Comparison of ENCODE assay signal across 8 cellular contexts in genomic region chr4:39365931-39366771, GRCh38. TPM values are rescaled to one million over a fixed set of nuclear protein-coding genes. Genes with fewer than 3 reads are reported as not detected.
A peak's percentile ranks its signal among the peaks of the same experiment; 100 is the strongest.
DNase-seq lines count a peak whose midpoint lies in the region; ATAC-seq, FAIRE-seq and TF ChIP-seq lines count a peak whose summit lies in the region.

A gene with protein sequence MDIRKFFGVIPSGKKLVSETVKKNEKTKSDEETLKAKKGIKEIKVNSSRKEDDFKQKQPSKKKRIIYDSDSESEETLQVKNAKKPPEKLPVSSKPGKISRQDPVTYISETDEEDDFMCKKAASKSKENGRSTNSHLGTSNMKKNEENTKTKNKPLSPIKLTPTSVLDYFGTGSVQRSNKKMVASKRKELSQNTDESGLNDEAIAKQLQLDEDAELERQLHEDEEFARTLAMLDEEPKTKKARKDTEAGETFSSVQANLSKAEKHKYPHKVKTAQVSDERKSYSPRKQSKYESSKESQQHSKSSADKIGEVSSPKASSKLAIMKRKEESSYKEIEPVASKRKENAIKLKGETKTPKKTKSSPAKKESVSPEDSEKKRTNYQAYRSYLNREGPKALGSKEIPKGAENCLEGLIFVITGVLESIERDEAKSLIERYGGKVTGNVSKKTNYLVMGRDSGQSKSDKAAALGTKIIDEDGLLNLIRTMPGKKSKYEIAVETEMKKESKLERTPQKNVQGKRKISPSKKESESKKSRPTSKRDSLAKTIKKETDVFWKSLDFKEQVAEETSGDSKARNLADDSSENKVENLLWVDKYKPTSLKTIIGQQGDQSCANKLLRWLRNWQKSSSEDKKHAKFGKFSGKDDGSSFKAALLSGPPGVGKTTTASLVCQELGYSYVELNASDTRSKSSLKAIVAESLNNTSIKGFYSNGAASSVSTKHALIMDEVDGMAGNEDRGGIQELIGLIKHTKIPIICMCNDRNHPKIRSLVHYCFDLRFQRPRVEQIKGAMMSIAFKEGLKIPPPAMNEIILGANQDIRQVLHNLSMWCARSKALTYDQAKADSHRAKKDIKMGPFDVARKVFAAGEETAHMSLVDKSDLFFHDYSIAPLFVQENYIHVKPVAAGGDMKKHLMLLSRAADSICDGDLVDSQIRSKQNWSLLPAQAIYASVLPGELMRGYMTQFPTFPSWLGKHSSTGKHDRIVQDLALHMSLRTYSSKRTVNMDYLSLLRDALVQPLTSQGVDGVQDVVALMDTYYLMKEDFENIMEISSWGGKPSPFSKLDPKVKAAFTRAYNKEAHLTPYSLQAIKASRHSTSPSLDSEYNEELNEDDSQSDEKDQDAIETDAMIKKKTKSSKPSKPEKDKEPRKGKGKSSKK (minus strand): TSS chr4:39366362. CDS start chr4:39366241, 121 bp downstream.

- peak; percentile 90 for ATAC-seq in activated naive CD8-positive, alpha-beta T cell treated with anti-CD3 and anti-CD28 coated beads, Interleukin-2, amount 10 ng/mL, durations not matched to agents 7 days and 5 days (ENCODE audit: low read depth)
- ATAC-seq in Right ventricle myocardium superior (ENCODE audit: poor library complexity) (peak; percentile 98), pancreas (peak; percentile 96 to 99 (median 98))

- peak within 1 kb of the TSS; percentile 50 for H2AFZ ChIP-seq in SU-DHL-6 (ENCODE audit: low read depth, low read length, severe bottlenecking)

- H3K27me3 ChIP-seq in SU-DHL-6 (ENCODE audit: low read length) (no peaks in the 10 kb centered on the region), pancreas (no peaks in the 10 kb centered on the region), thyroid gland (no peaks in the 10 kb centered on the region)

- peak within 1 kb of the TSS; percentile 93 for H3K4me2 ChIP-seq in SU-DHL-6 (ENCODE audit: low read depth, low read length, poor library complexity, severe bottlenecking)

- peak within 1 kb of the TSS; percentile 85 for H3K27ac ChIP-seq in SU-DHL-6 (ENCODE audit: low read depth, low read length)
- peak within 1 kb of the TSS; percentile 81 to 88 (median 85) for H3K27ac ChIP-seq in pancreas
- H3K27ac ChIP-seq in thyroid gland: peak within 1 kb of the TSS; percentile 57 to 91 (median 89)

- POLR2A ChIA-PET in activated naive CD8-positive, alpha-beta T cell treated with anti-CD3 and anti-CD28 coated beads, Interleukin-2, amount 10 ng/mL, durations not matched to agents 7 days and 5 days (lab: Charles Lee): interaction anchor here (0.6 to 3.6 kb wide), 7 partner anchors 13 to 253 kb away, joined by 3 to 42 read pairs (median 9); partner anchors contain the start of genes LIAS and RPL9

- TF ChIP-seq CTCF in HFF-Myc (IDR thresholded peaks at IDR 0.05; ENCODE audit: low read depth, low read length, missing control alignments) (no peak), SU-DHL-6 (IDR thresholded peaks at IDR 0.05; ENCODE audit: insufficient read depth, low read length, poor library complexity, severe bottlenecking) (no peak), pancreas (IDR thresholded peaks at IDR 0.05) (no peak), thyroid gland (IDR thresholded peaks at IDR 0.05) (no peak)

- intact Hi-C loops in Right ventricle myocardium superior (cut with DNase I) (no loop called here), pancreas (cut with DNase I) (no loop called here), thyroid gland (cut with DNase I) (no loop called here)

- peaks cover 48% of the 10 kb centered on the region for H3K79me2 ChIP-seq in SU-DHL-6 (ENCODE audit: insufficient read depth, low read length)

- H3K4me3 ChIP-seq in HFF-Myc (replicated peaks; ENCODE audit: low read depth, low read length): peak within 1 kb of the TSS; percentile 83
- H3K4me3 ChIP-seq in SU-DHL-6 (ENCODE audit: insufficient read depth, low read length, poor library complexity, severe bottlenecking): peak within 1 kb of the TSS; percentile 86
- peak within 1 kb of the TSS; percentile 62 to 91 (median 82) for H3K4me3 ChIP-seq in pancreas
- peak within 1 kb of the TSS; percentile 70 to 97 (median 86) for H3K4me3 ChIP-seq in thyroid gland (replicated peaks in 1 of 3)

- peaks cover 37% of the 10 kb centered on the region for H3K4me1 Mint-ChIP-seq in activated naive CD8-positive, alpha-beta T cell treated with anti-CD3 and anti-CD28 coated beads, Interleukin-2, amount 10 ng/mL, durations not matched to agents 7 days and 5 days

- H3K9me3 ChIP-seq in SU-DHL-6 (ENCODE audit: insufficient read depth, low read length) (0 out of 2 replicates have a peak, but pooled peaks cover 7% of the 10 kb centered on the region), pancreas (no peaks in the 10 kb centered on the region), thyroid gland (no peaks in the 10 kb centered on the region)

- WGBS in pancreas, 2 donors: 3 to 4% methylated on average over 55 of the region's 55 CpGs
- WGBS in thyroid gland, 2 donors: 6 to 9% methylated on average over 22 to 43 of the region's 55 CpGs

- H3K9ac ChIP-seq in SU-DHL-6 (ENCODE audit: low read length): peak within 1 kb of the TSS; percentile 79

- DNase-seq in HFF-Myc (ENCODE audit: extremely low read depth, low read depth) (peak; percentile 67), NCI-H1092 treated with DMSO at 0.1 percent for 48 hours (lab: John Stamatoyannopoulos, UW) (peak; percentile 77), Right ventricle myocardium superior (peak; percentile 96), pancreas (peak; percentile 92 to 98 (median 94)), thyroid gland (peak; percentile 94 to 95)
- peak; percentile 97 for DNase-seq in activated naive CD8-positive, alpha-beta T cell treated with anti-CD3 and anti-CD28 coated beads, Interleukin-2, amount 10 ng/mL, durations not matched to agents 7 days and 5 days

- peak within 1 kb of the TSS; percentile 92 for H3K4me3 Mint-ChIP-seq in activated naive CD8-positive, alpha-beta T cell treated with anti-CD3 and anti-CD28 coated beads, Interleukin-2, amount 10 ng/mL, durations not matched to agents 7 days and 5 days

- FAIRE-seq in G401.6 (lab: Jason Lieb, UNC): peak; percentile 28
- no peak for FAIRE-seq in pancreas (lab: Jason Lieb, UNC)

- H3K4me1 ChIP-seq in pancreas (peaks cover 4 to 23% (median 9%) of the 10 kb centered on the region in 3 donors), thyroid gland (peaks cover 0 to 12% of the 10 kb centered on the region in 2 donors)

- peaks cover 49% of the 10 kb centered on the region for H3F3A ChIP-seq in SU-DHL-6 (ENCODE audit: insufficient read depth)

- H3K9me2 ChIP-seq in SU-DHL-6 (replicated peaks; ENCODE audit: insufficient read depth, low read length): no peaks in the 10 kb centered on the region

- no peaks in the 10 kb centered on the region for H3K27me3 Mint-ChIP-seq in activated naive CD8-positive, alpha-beta T cell treated with anti-CD3 and anti-CD28 coated beads, Interleukin-2, amount 10 ng/mL, durations not matched to agents 7 days and 5 days

- no peaks in the 10 kb centered on the region; the same call in 1 of the 2 replicates for H4K20me1 ChIP-seq in SU-DHL-6 (ENCODE audit: low read depth, low read length)

- H3K9me3 Mint-ChIP-seq in activated naive CD8-positive, alpha-beta T cell treated with anti-CD3 and anti-CD28 coated beads, Interleukin-2, amount 10 ng/mL, durations not matched to agents 7 days and 5 days: peaks cover 11% of the 10 kb centered on the region

- H3K36me3 ChIP-seq in SU-DHL-6 (ENCODE audit: low read length) (no peaks in the 10 kb centered on the region), pancreas (no peaks in the 10 kb centered on the region), thyroid gland (no peaks in the 10 kb centered on the region)

- peak within 1 kb of the TSS; percentile 84 for H3K27ac Mint-ChIP-seq in activated naive CD8-positive, alpha-beta T cell treated with anti-CD3 and anti-CD28 coated beads, Interleukin-2, amount 10 ng/mL, durations not matched to agents 7 days and 5 days

- H3K36me3 Mint-ChIP-seq in activated naive CD8-positive, alpha-beta T cell treated with anti-CD3 and anti-CD28 coated beads, Interleukin-2, amount 10 ng/mL, durations not matched to agents 7 days and 5 days: peaks cover 19% of the 10 kb centered on the region

- peak in 1 of 2 donors; percentile 56 for TF ChIP-seq POLR2A in thyroid gland (IDR thresholded peaks at IDR 0.05)

RNA-seq across cellular contexts. Expression of the gene that starts here (rescaled TPM):
- total RNA-seq in activated naive CD8-positive, alpha-beta T cell treated with anti-CD3 and anti-CD28 coated beads, Interleukin-2, amount 10 ng/mL, durations not matched to agents 7 days and 5 days: 10 to 100 TPM; 74.6 to 84.5 TPM
- 22.6 TPM for total RNA-seq in Right ventricle myocardium superior
- 10 to 100 TPM; 31.4 to 53.1 (median 40.6) TPM for total RNA-seq in pancreas
- 10 to 100 TPM in 1 of 2 donors, 1 to 10 TPM in 1; 9.1 to 14.6 TPM for polyA plus RNA-seq in pancreas
- 10 to 100 TPM; 38.0 to 65.2 (median 46.0) TPM for total RNA-seq in thyroid gland

Comparison
In these comparisons a context has a peak if more than half of its experiments do, and no peak if none do; other contexts are left out.
1. Peak in every context shown above with its lines: DNase-seq, ATAC-seq, H3K4me3 ChIP-seq and H3K27ac ChIP-seq.